22 cellular contexts compared by ENCODE assay signal in genomic region chr3:144189044-144189443, GRCh38.
DNase-seq lines count a peak whose midpoint lies in the region; ATAC-seq and TF ChIP-seq lines count a peak whose summit lies in the region.
"Had no signal": no experiment of that assay in that cellular context is flagged by ENCODE, and none has a peak within 500 bp of the region (broad histone marks: within the 10 kb centered on the region; RNA-seq: fewer than 3 reads in every experiment).

No MANE protein-coding gene starts in this region.

- H3K4me3 ChIP-seq in astrocyte of the spinal cord (ENCODE audit: low read depth, low read length) = no peak overlapping the region
- H3K4me3 ChIP-seq: esophagus squamous epithelium, heart left ventricle, upper lobe of left lung had no signal

- TF ChIP-seq CTCF in astrocyte of the spinal cord (IDR thresholded peaks at IDR 0.05; ENCODE audit: low read depth, low read length) = no peak

- in situ Hi-C loops in astrocyte of the spinal cord (cut with HindIII; ENCODE audit: low sequenced_read_pairs) = no loop called here

- no peak for ATAC-seq in HG03135 (IDR thresholded peaks at IDR 0.05; ENCODE audit: unreplicated experiment)
- no peak for ATAC-seq in GM21360 (IDR thresholded peaks at IDR 0.05; ENCODE audit: unreplicated experiment)
- no peak for ATAC-seq in GM21717 (IDR thresholded peaks at IDR 0.05; ENCODE audit: unreplicated experiment)
- ATAC-seq: activated CD4-positive, CD25-positive, alpha-beta regulatory T cell treated with anti-CD3 and anti-CD28 coated beads, Interleukin-2, amount 50 U/mL, for 24 hours; activated T-cell treated with anti-CD3 and anti-CD28 coated beads, Interleukin-2, amount 50 U/mL, for 4 hours; heart left ventricle had no signal

- peak; percentile 55 for DNase-seq in HT1080 (ENCODE audit: low read depth)
- peak; percentile 41 for DNase-seq in astrocyte of the spinal cord (ENCODE audit: low read depth, low spot score)
- peak; percentile 5 for DNase-seq in iPS DF 19.7 (ENCODE audit: low read depth, low spot score)
- DNase-seq in activated CD4-positive, alpha-beta T cell treated with anti-CD3 and anti-CD28 coated beads, Interleukin-2, amount 50 U/mL, for 4 hours = no peak
- DNase-seq: activated CD8-positive, alpha-beta memory T cell treated with anti-CD3 and anti-CD28 coated beads for 24 hours; activated naive CD4-positive, alpha-beta T cell treated with Interleukin-2 at 50 U/mL for 16 hours; activated T-cell treated with anti-CD3 and anti-CD28 coated beads, Interleukin-2, amount 50 U/mL, for 4 hours; anterior cingulate cortex; COR-L47; effector CD8-positive, alpha-beta T cell; esophagus squamous epithelium; heart left ventricle; NCI-H187; NCI-H446; occipital lobe; stimulated activated CD4-positive, alpha-beta T cell treated with anti-CD3 and anti-CD28 coated beads, Interleukin-4, amount 100 ng/mL, for 4 hours; T-helper 9 cell; upper lobe of left lung had no signal

Comparison
In these comparisons a context has a peak if more than half of its experiments do, and no peak if none do; other contexts are left out.
1. DNase-seq: peak in HT1080 (single experiment), astrocyte of the spinal cord (single experiment) and iPS DF 19.7 (single experiment); none in activated CD4-positive, alpha-beta T cell treated with anti-CD3 and anti-CD28 coated beads, Interleukin-2, amount 50 U/mL, for 4 hours (0 of 2).